10 cellular contexts compared by ENCODE assay signal in genomic region chr10:102281103-102281502, GRCh38. TPM values are rescaled to one million over a fixed set of nuclear protein-coding genes. Genes with fewer than 3 reads are reported as not detected.
A peak's percentile ranks its signal among the peaks of the same experiment; 100 is the strongest.
DNase-seq lines count a peak whose midpoint lies in the region; ATAC-seq and TF ChIP-seq lines count a peak whose summit lies in the region.
"Had no signal": no experiment of that assay in that cellular context is flagged by ENCODE, and none has a peak within 500 bp of the region (broad histone marks: within the 10 kb centered on the region; RNA-seq: fewer than 3 reads in every experiment).

No MANE protein-coding gene starts in this region.

- no peak for TF ChIP-seq CTCF in glutamatergic neuron (IDR thresholded peaks at IDR 0.05; ENCODE audit: partially characterized antibody, unreplicated experiment)

- no peak for ATAC-seq in stimulated activated effector memory CD8-positive, alpha-beta T cell treated with anti-CD3 and anti-CD28 coated beads, Interleukin-12 subunit alpha, Interleukin-12 subunit beta, amount 100 ng/mL, for 72 hours
- no peak for ATAC-seq in HG02938 (IDR thresholded peaks at IDR 0.05; ENCODE audit: unreplicated experiment)

- peaks cover 56% of the 10 kb centered on the region for H3K4me1 Mint-ChIP-seq in activated CD4-positive, alpha-beta T cell treated with anti-CD3 and anti-CD28 coated beads, Interleukin-2, amount 10 ng/mL, durations not matched to agents 24 days and 14 days
- peaks cover 39% of the 10 kb centered on the region for H3K4me1 Mint-ChIP-seq in glutamatergic neuron (ENCODE audit: low read depth, unreplicated experiment)
- H3K4me1 Mint-ChIP-seq in stimulated activated effector memory CD8-positive, alpha-beta T cell treated with anti-CD3 and anti-CD28 coated beads, Interleukin-12 subunit alpha, Interleukin-12 subunit beta, amount 100 ng/mL, for 72 hours: peaks cover 41% of the 10 kb centered on the region

- no peaks in the 10 kb centered on the region for H3K27me3 Mint-ChIP-seq in activated CD4-positive, alpha-beta T cell treated with anti-CD3 and anti-CD28 coated beads, Interleukin-2, amount 10 ng/mL, durations not matched to agents 24 days and 14 days
- H3K27me3 Mint-ChIP-seq in glutamatergic neuron (ENCODE audit: unreplicated experiment): peaks cover 7% of the 10 kb centered on the region
- H3K27me3 Mint-ChIP-seq: central memory CD8-positive, alpha-beta T cell had no signal

- peaks cover 20% of the 10 kb centered on the region for H3K36me3 Mint-ChIP-seq in activated CD4-positive, alpha-beta T cell treated with anti-CD3 and anti-CD28 coated beads, Interleukin-2, amount 10 ng/mL, durations not matched to agents 24 days and 14 days (ENCODE audit: low read depth)
- no peaks in the 10 kb centered on the region for H3K36me3 Mint-ChIP-seq in glutamatergic neuron (ENCODE audit: unreplicated experiment)
- peaks cover 48% of the 10 kb centered on the region for H3K36me3 Mint-ChIP-seq in stimulated activated effector memory CD8-positive, alpha-beta T cell treated with anti-CD3 and anti-CD28 coated beads, Interleukin-12 subunit alpha, Interleukin-12 subunit beta, amount 100 ng/mL, for 72 hours

- no peak for DNase-seq in activated CD4-positive, alpha-beta T cell treated with anti-CD3 and anti-CD28 coated beads, Interleukin-2, amount 10 ng/mL, durations not matched to agents 24 days and 14 days
- DNase-seq in activated CD4-positive, alpha-beta T cell treated with anti-CD3 and anti-CD28 coated beads, Interleukin-2, amount 50 U/mL, for 1 hour: no peak
- peak; percentile 16 for DNase-seq in SHP77 treated with DMSO at 0.1 percent for 48 hours (lab: John Stamatoyannopoulos, UW)
- peak; percentile 56 for DNase-seq in glutamatergic neuron
- DNase-seq in stimulated activated effector memory CD8-positive, alpha-beta T cell treated with anti-CD3 and anti-CD28 coated beads, Interleukin-12 subunit alpha, Interleukin-12 subunit beta, amount 100 ng/mL, for 72 hours (ENCODE audit: low spot score in 2 of 2): no peak
- no peak for DNase-seq in cortex of kidney (lab: John Stamatoyannopoulos, UW)
- DNase-seq in SIG-M5 (lab: John Stamatoyannopoulos, UW): no peak
- DNase-seq: stimulated activated CD4-positive, alpha-beta T cell treated with anti-CD3 and anti-CD28 coated beads, Interleukin-4, amount 100 ng/mL, for 24 hours had no signal

- intact Hi-C loops in activated CD4-positive, alpha-beta T cell treated with anti-CD3 and anti-CD28 coated beads, Interleukin-2, amount 10 ng/mL, durations not matched to agents 24 days and 14 days (cut with micrococcal nuclease): loop anchor here (5.0 kb wide), 2 partner anchors 49 to 56 kb away; no protein-coding TSS in a partner anchor

- H3K9me3 Mint-ChIP-seq in activated CD4-positive, alpha-beta T cell treated with anti-CD3 and anti-CD28 coated beads, Interleukin-2, amount 10 ng/mL, durations not matched to agents 24 days and 14 days: no peaks in the 10 kb centered on the region
- H3K9me3 Mint-ChIP-seq in glutamatergic neuron (ENCODE audit: unreplicated experiment): peaks cover 8% of the 10 kb centered on the region
- H3K9me3 Mint-ChIP-seq in stimulated activated effector memory CD8-positive, alpha-beta T cell treated with anti-CD3 and anti-CD28 coated beads, Interleukin-12 subunit alpha, Interleukin-12 subunit beta, amount 100 ng/mL, for 72 hours: no peaks in the 10 kb centered on the region
- H3K9me3 Mint-ChIP-seq: central memory CD8-positive, alpha-beta T cell had no signal

- H3K4me3 Mint-ChIP-seq in activated CD4-positive, alpha-beta T cell treated with anti-CD3 and anti-CD28 coated beads, Interleukin-2, amount 10 ng/mL, durations not matched to agents 24 days and 14 days: peak overlapping the region; percentile 68
- peak overlapping the region; percentile 80 for H3K4me3 Mint-ChIP-seq in glutamatergic neuron (ENCODE audit: unreplicated experiment)
- H3K4me3 Mint-ChIP-seq in stimulated activated effector memory CD8-positive, alpha-beta T cell treated with anti-CD3 and anti-CD28 coated beads, Interleukin-12 subunit alpha, Interleukin-12 subunit beta, amount 100 ng/mL, for 72 hours: no peak overlapping the region
- H3K4me3 Mint-ChIP-seq: central memory CD8-positive, alpha-beta T cell had no signal

- no peak overlapping the region for H3K27ac Mint-ChIP-seq in activated CD4-positive, alpha-beta T cell treated with anti-CD3 and anti-CD28 coated beads, Interleukin-2, amount 10 ng/mL, durations not matched to agents 24 days and 14 days
- peak overlapping the region; percentile 95 for H3K27ac Mint-ChIP-seq in glutamatergic neuron (ENCODE audit: unreplicated experiment)
- peak overlapping the region; percentile 18 for H3K27ac Mint-ChIP-seq in stimulated activated effector memory CD8-positive, alpha-beta T cell treated with anti-CD3 and anti-CD28 coated beads, Interleukin-12 subunit alpha, Interleukin-12 subunit beta, amount 100 ng/mL, for 72 hours

RNA-seq across cellular contexts. Expression of gene GBF1, which starts 35.8 kb away (rescaled TPM):
- 45.2 and 47.7 TPM in 2 replicates for total RNA-seq in activated CD4-positive, alpha-beta T cell treated with anti-CD3 and anti-CD28 coated beads, Interleukin-2, amount 10 ng/mL, durations not matched to agents 24 days and 14 days
- 71.6 TPM for total RNA-seq in glutamatergic neuron (ENCODE audit: unreplicated experiment)

RNA-seq across cellular contexts. Expression of gene PITX3, which starts 39.8 kb away (rescaled TPM):
- total RNA-seq in activated CD4-positive, alpha-beta T cell treated with anti-CD3 and anti-CD28 coated beads, Interleukin-2, amount 10 ng/mL, durations not matched to agents 24 days and 14 days: 0.54 and 0.86 TPM in 2 replicates
- total RNA-seq in glutamatergic neuron (ENCODE audit: unreplicated experiment): not detected

RNA-seq across cellular contexts. Expression of gene ELOVL3, which starts 55.0 kb away (rescaled TPM):
- 0.14 TPM in 1 of 2 replicates, not detected in the other for total RNA-seq in activated CD4-positive, alpha-beta T cell treated with anti-CD3 and anti-CD28 coated beads, Interleukin-2, amount 10 ng/mL, durations not matched to agents 24 days and 14 days
- not detected for total RNA-seq in glutamatergic neuron (ENCODE audit: unreplicated experiment)

Comparison
In these comparisons a context has a peak if more than half of its experiments do, and no peak if none do; other contexts are left out.
1. DNase-seq: peak in SHP77 treated with DMSO at 0.1 percent for 48 hours (single experiment) and glutamatergic neuron (single experiment); none in activated CD4-positive, alpha-beta T cell treated with anti-CD3 and anti-CD28 coated beads, Interleukin-2, amount 10 ng/mL, durations not matched to agents 24 days and 14 days (single experiment), activated CD4-positive, alpha-beta T cell treated with anti-CD3 and anti-CD28 coated beads, Interleukin-2, amount 50 U/mL, for 1 hour (single experiment), stimulated activated effector memory CD8-positive, alpha-beta T cell treated with anti-CD3 and anti-CD28 coated beads, Interleukin-12 subunit alpha, Interleukin-12 subunit beta, amount 100 ng/mL, for 72 hours (0 of 2), cortex of kidney (single experiment) and SIG-M5 (single experiment).